14 cellular contexts compared by ENCODE assay signal in genomic region chr11:102269927-102270326, GRCh38. TPM values are rescaled to one million over a fixed set of nuclear protein-coding genes. Genes with fewer than 3 reads are reported as not detected.
A peak's percentile ranks its signal among the peaks of the same experiment; 100 is the strongest.
DNase-seq lines count a peak whose midpoint lies in the region; ATAC-seq and TF ChIP-seq lines count a peak whose summit lies in the region.
"Had no signal": no experiment of that assay in that cellular context is flagged by ENCODE, and none has a peak within 500 bp of the region (broad histone marks: within the 10 kb centered on the region; RNA-seq: fewer than 3 reads in every experiment).

No MANE protein-coding gene starts in this region.

- H3K4me1 ChIP-seq in Panc1 (ENCODE audit: control insufficient read depth, insufficient read depth, low read length), result peaks cover 25% of the 10 kb centered on the region

- ATAC-seq in Panc1 (no peak), esophagus mucosa (peak; percentile 87), HG03045 (IDR thresholded peaks at IDR 0.05; ENCODE audit: unreplicated experiment) (no peak)
- peak; percentile 59 for ATAC-seq in stimulated activated effector memory CD8-positive, alpha-beta T cell treated with anti-CD3 and anti-CD28 coated beads, Interleukin-12 subunit alpha, Interleukin-12 subunit beta, amount 100 ng/mL, for 72 hours
- ATAC-seq: Right ventricle myocardium inferior had no signal

- peak overlapping the region; percentile 35 for H3K27ac Mint-ChIP-seq in activated T-cell treated with anti-CD3 and anti-CD28 coated beads, Interleukin-2, amount 50 U/mL, for 24 hours
- no peak overlapping the region for H3K27ac Mint-ChIP-seq in stimulated activated effector memory CD8-positive, alpha-beta T cell treated with anti-CD3 and anti-CD28 coated beads, Interleukin-12 subunit alpha, Interleukin-12 subunit beta, amount 100 ng/mL, for 72 hours
- H3K27ac Mint-ChIP-seq: activated T-helper 1 cell treated with anti-CD3 and anti-CD28 coated beads, Interleukin-12 subunit alpha, Interleukin-12 subunit beta, Interleukin-2, Interleukin-4 antibody, amounts not matched to agents 30 ng/mL and 10 ng/mL and 1 ng/mL, durations not matched to agents 14 hours and 24 hours and 36 hours had no signal

- no peaks in the 10 kb centered on the region for H3K27me3 ChIP-seq in Panc1 (ENCODE audit: control insufficient read depth, insufficient read depth, low read length)

- no peak overlapping the region for H3K4me3 Mint-ChIP-seq in activated T-cell treated with anti-CD3 and anti-CD28 coated beads, Interleukin-2, amount 50 U/mL, for 24 hours
- peak overlapping the region; percentile 75 for H3K4me3 Mint-ChIP-seq in stimulated activated effector memory CD8-positive, alpha-beta T cell treated with anti-CD3 and anti-CD28 coated beads, Interleukin-12 subunit alpha, Interleukin-12 subunit beta, amount 100 ng/mL, for 72 hours

- H3K4me1 Mint-ChIP-seq in activated T-cell treated with anti-CD3 and anti-CD28 coated beads, Interleukin-2, amount 50 U/mL, for 24 hours (ENCODE audit: low read depth), result peaks cover 34% of the 10 kb centered on the region
- peaks cover 20% of the 10 kb centered on the region for H3K4me1 Mint-ChIP-seq in stimulated activated effector memory CD8-positive, alpha-beta T cell treated with anti-CD3 and anti-CD28 coated beads, Interleukin-12 subunit alpha, Interleukin-12 subunit beta, amount 100 ng/mL, for 72 hours

- no peaks in the 10 kb centered on the region for H3K36me3 ChIP-seq in Panc1 (ENCODE audit: control insufficient read depth, insufficient read depth, low read length)

- DNase-seq in activated T-cell treated with anti-CD3 and anti-CD28 coated beads, Interleukin-2, amount 50 U/mL, for 24 hours, result no peak
- no peak for DNase-seq in activated T-cell treated with anti-CD3 and anti-CD28 coated beads for 4 hours
- DNase-seq in Panc1 (ENCODE audit: low read depth, low spot score), result no peak
- no peak for DNase-seq in stimulated activated effector memory CD8-positive, alpha-beta T cell treated with anti-CD3 and anti-CD28 coated beads, Interleukin-12 subunit alpha, Interleukin-12 subunit beta, amount 100 ng/mL, for 72 hours (ENCODE audit: low spot score in 2 of 2)
- no peak for DNase-seq in OCI-M1 (lab: John Stamatoyannopoulos, UW)
- no peak for DNase-seq in cardiac septum (ENCODE audit: low spot score)
- DNase-seq: DMS79 treated with DMSO at 0.1 percent for 48 hours, erythroblast, NCI-H2171 had no signal

- no TSS peak for BruUV-seq in Panc1 (replicated peaks; lab: Mats Ljungman, UMichigan)

- POLR2A ChIA-PET in Panc1 (lab: Charles Lee), result no interaction called here

- no peak for TF ChIP-seq CTCF in Panc1 (IDR thresholded peaks at IDR 0.05)

- in situ Hi-C loops in Panc1 (cut with HindIII; ENCODE audit: low pct_unique_long_range_greater_than_20kb, low sequenced_read_pairs), result no loop called here

- peaks cover 8% of the 10 kb centered on the region for H3K27me3 Mint-ChIP-seq in activated T-cell treated with anti-CD3 and anti-CD28 coated beads, Interleukin-2, amount 50 U/mL, for 24 hours

- H3K36me3 Mint-ChIP-seq in activated T-cell treated with anti-CD3 and anti-CD28 coated beads, Interleukin-2, amount 50 U/mL, for 24 hours (ENCODE audit: low read depth), result no peaks in the 10 kb centered on the region
- H3K36me3 Mint-ChIP-seq in stimulated activated effector memory CD8-positive, alpha-beta T cell treated with anti-CD3 and anti-CD28 coated beads, Interleukin-12 subunit alpha, Interleukin-12 subunit beta, amount 100 ng/mL, for 72 hours, result peaks cover 5% of the 10 kb centered on the region

- intact Hi-C loops in Panc1 (cut with micrococcal nuclease; ENCODE audit: unreplicated experiment), result no loop called here
- intact Hi-C loops in cardiac septum (cut with DNase I), result loop anchor here (2.0 kb wide), 1 partner anchor 159 kb away; the partner anchor contains the start of gene YAP1

- CTCF ChIA-PET in Panc1 (lab: Charles Lee), result no interaction called here

- no peaks in the 10 kb centered on the region for H3K9me3 ChIP-seq in Panc1 (ENCODE audit: control insufficient read depth, insufficient read depth, low read depth, low read length)

- H3K27ac ChIP-seq in Panc1 (ENCODE audit: low read length), result peak overlapping the region; percentile 81; the same call in 1 of the 2 replicates

- H3K4me3 ChIP-seq in Panc1 (ENCODE audit: low read depth in 2 of 2, low read length in 2 of 2), result no peak overlapping the region

- no peaks in the 10 kb centered on the region for H3K9me3 Mint-ChIP-seq in activated T-cell treated with anti-CD3 and anti-CD28 coated beads, Interleukin-2, amount 50 U/mL, for 24 hours
- no peaks in the 10 kb centered on the region for H3K9me3 Mint-ChIP-seq in stimulated activated effector memory CD8-positive, alpha-beta T cell treated with anti-CD3 and anti-CD28 coated beads, Interleukin-12 subunit alpha, Interleukin-12 subunit beta, amount 100 ng/mL, for 72 hours
- H3K9me3 Mint-ChIP-seq: activated T-helper 1 cell treated with anti-CD3 and anti-CD28 coated beads, Interleukin-12 subunit alpha, Interleukin-12 subunit beta, Interleukin-2, Interleukin-4 antibody, amounts not matched to agents 30 ng/mL and 10 ng/mL and 1 ng/mL, durations not matched to agents 14 hours and 24 hours and 36 hours; central memory CD8-positive, alpha-beta T cell had no signal

RNA-seq across cellular contexts. Expression of gene BIRC3, which starts 47.4 kb away (rescaled TPM):
- total RNA-seq in Panc1 (2021; ENCODE audit: unreplicated experiment), result 65.4 TPM
- 29.2 TPM for polyA plus RNA-seq in Panc1 (2012; ENCODE audit: insufficient read length)
- total RNA-seq in esophagus mucosa, result 2.2 TPM
- 1.8 TPM for total RNA-seq in cardiac septum

Comparison
In these comparisons a context has a peak if more than half of its experiments do, and no peak if none do; other contexts are left out.
1. ATAC-seq: peak in esophagus mucosa (single experiment) and stimulated activated effector memory CD8-positive, alpha-beta T cell treated with anti-CD3 and anti-CD28 coated beads, Interleukin-12 subunit alpha, Interleukin-12 subunit beta, amount 100 ng/mL, for 72 hours (single experiment); none in Panc1 (single experiment) and HG03045 (single experiment).
2. RNA of gene BIRC3, which starts 47.4 kb away (total RNA-seq): 65.4 TPM in Panc1 (single experiment); 2.2 TPM in esophagus mucosa (single experiment) and 1.8 TPM in cardiac septum (single experiment); every median in the first group is over 10 times any median in the second.